Comparison of ENCODE assay signal across 17 cellular contexts in genomic region chr1:2604156-2604853, GRCh38. TPM values are rescaled to one million over a fixed set of nuclear protein-coding genes. Genes with fewer than 3 reads are reported as not detected.
DNase-seq lines count a peak whose midpoint lies in the region; ATAC-seq and TF ChIP-seq lines count a peak whose summit lies in the region.
"Had no signal": no experiment of that assay in that cellular context is flagged by ENCODE, and none has a peak within 500 bp of the region (broad histone marks: within the 10 kb centered on the region; RNA-seq: fewer than 3 reads in every experiment).

No MANE protein-coding gene starts in this region.

- H2AFZ ChIP-seq in osteoblast (ENCODE audit: low read length), result no peak overlapping the region
- H2AFZ ChIP-seq: GM23248 had no signal

- no peak overlapping the region for H3K9ac ChIP-seq in BLaER1 treated with 17β-estradiol and CSF1 and Interleukin-3, amounts not matched to agents 10 nM and 100 nM
- H3K9ac ChIP-seq in colonic mucosa (ENCODE audit: low read depth in 2 of 2, low read length in 2 of 2), result no peak overlapping the region
- H3K9ac ChIP-seq: GM23248 had no signal

- intact Hi-C loops in activated CD4-positive, alpha-beta T cell treated with anti-CD3 and anti-CD28 coated beads for 36 hours (cut with DNase I, micrococcal nuclease), result no loop called here
- intact Hi-C loops in colonic mucosa (cut with DNase I), result no loop called here

- peaks cover 10 to 37% (median 21%) of the 10 kb centered on the region in 11 experiments; a peak in 17 of 22 replicates for H3K27me3 ChIP-seq in BLaER1 treated with 17β-estradiol and CSF1 and Interleukin-3, amounts not matched to agents 10 nM and 100 nM
- H3K27me3 ChIP-seq in colonic mucosa, result no peaks in the 10 kb centered on the region
- H3K27me3 ChIP-seq in osteoblast (ENCODE audit: insufficient read depth, low read length), result no peaks in the 10 kb centered on the region
- H3K27me3 ChIP-seq: Peyer's patch had no signal

- H3K4me1 Mint-ChIP-seq in activated CD4-positive, alpha-beta T cell treated with anti-CD3 and anti-CD28 coated beads for 36 hours, result no peaks in the 10 kb centered on the region
- H3K4me1 Mint-ChIP-seq in activated CD4-positive, alpha-beta T cell treated with anti-CD3 and anti-CD28 coated beads, Interleukin-2, amount 10 ng/mL, durations not matched to agents 7 days and 5 days, result no peaks in the 10 kb centered on the region

- H3K4me1 ChIP-seq in BLaER1 treated with 17β-estradiol and CSF1 and Interleukin-3, amounts not matched to agents 10 nM and 100 nM, result peaks cover 6 to 63% (median 49%) of the 10 kb centered on the region in 10 experiments; a peak in 18 of 20 replicates
- H3K4me1 ChIP-seq in colonic mucosa, result no peaks in the 10 kb centered on the region
- H3K4me1 ChIP-seq in osteoblast (ENCODE audit: insufficient read depth, low read length), result no peaks in the 10 kb centered on the region
- H3K4me1 ChIP-seq: Peyer's patch had no signal

- peak overlapping the region in 9 of 11 experiments; percentile 50 to 93 (median 81); a peak in 18 of 22 replicates for H3K4me2 ChIP-seq in BLaER1 treated with 17β-estradiol and CSF1 and Interleukin-3, amounts not matched to agents 10 nM and 100 nM
- no peak overlapping the region for H3K4me2 ChIP-seq in osteoblast (ENCODE audit: insufficient read depth, low read length)

- peak; percentile 2 for DNase-seq in activated CD4-positive, alpha-beta T cell treated with anti-CD3 and anti-CD28 coated beads for 36 hours
- no peak for DNase-seq in activated CD4-positive, alpha-beta T cell treated with anti-CD3 and anti-CD28 coated beads, Interleukin-2, amount 10 ng/mL, durations not matched to agents 7 days and 5 days
- DNase-seq in colonic mucosa (peak; percentile 13), osteoblast (ENCODE audit: insufficient read length, low spot score, missing footprints) (peak; percentile 53), NCI-H1694 (lab: John Stamatoyannopoulos, UW) (no peak)
- no peak for DNase-seq in activated CD4-positive, alpha-beta T cell treated with anti-CD3 and anti-CD28 coated beads for 48 hours
- DNase-seq: DND-41, GM23248, KG1, NCI-H1436 treated with DMSO at 0.1 percent for 48 hours, NCI-H524, SHP77 had no signal

- no peaks in the 10 kb centered on the region for H3K9me3 Mint-ChIP-seq in activated CD4-positive, alpha-beta T cell treated with anti-CD3 and anti-CD28 coated beads for 36 hours (ENCODE audit: low read depth)
- peaks cover 4% of the 10 kb centered on the region for H3K9me3 Mint-ChIP-seq in activated CD4-positive, alpha-beta T cell treated with anti-CD3 and anti-CD28 coated beads, Interleukin-2, amount 10 ng/mL, durations not matched to agents 7 days and 5 days

- H3K36me3 ChIP-seq in BLaER1 treated with 17β-estradiol and CSF1 and Interleukin-3, amounts not matched to agents 10 nM and 100 nM, result no peaks in the 10 kb centered on the region
- no peaks in the 10 kb centered on the region for H3K36me3 ChIP-seq in colonic mucosa
- no peaks in the 10 kb centered on the region for H3K36me3 ChIP-seq in osteoblast (ENCODE audit: insufficient read depth, low read length)
- H3K36me3 ChIP-seq: Peyer's patch had no signal

- H3K27ac Mint-ChIP-seq in activated CD4-positive, alpha-beta T cell treated with anti-CD3 and anti-CD28 coated beads for 36 hours, result no peak overlapping the region
- no peak overlapping the region for H3K27ac Mint-ChIP-seq in activated CD4-positive, alpha-beta T cell treated with anti-CD3 and anti-CD28 coated beads, Interleukin-2, amount 10 ng/mL, durations not matched to agents 7 days and 5 days

- H3K36me3 Mint-ChIP-seq in activated CD4-positive, alpha-beta T cell treated with anti-CD3 and anti-CD28 coated beads for 36 hours (ENCODE audit: low read depth), result no peaks in the 10 kb centered on the region
- H3K36me3 Mint-ChIP-seq in activated CD4-positive, alpha-beta T cell treated with anti-CD3 and anti-CD28 coated beads, Interleukin-2, amount 10 ng/mL, durations not matched to agents 7 days and 5 days (ENCODE audit: low read depth), result no peaks in the 10 kb centered on the region

- POLR2A ChIA-PET in activated CD4-positive, alpha-beta T cell treated with anti-CD3 and anti-CD28 coated beads for 36 hours (lab: Charles Lee), result no interaction called here
- POLR2A ChIA-PET in activated CD4-positive, alpha-beta T cell treated with anti-CD3 and anti-CD28 coated beads, Interleukin-2, amount 10 ng/mL, durations not matched to agents 7 days and 5 days (lab: Charles Lee), result interaction anchor here (0.5 kb wide), 1 partner anchor 175 kb away, joined by 3 read pairs; no protein-coding TSS in a partner anchor

- H3K4me3 ChIP-seq in BLaER1 treated with 17β-estradiol and CSF1 and Interleukin-3, amounts not matched to agents 10 nM and 100 nM, result no peak overlapping the region
- H3K4me3 ChIP-seq in colonic mucosa (no peak overlapping the region), osteoblast (ENCODE audit: insufficient read depth, low read length) (no peak overlapping the region)
- H3K4me3 ChIP-seq: GM23248, Peyer's patch had no signal

- peaks cover 0 to 21% (median 0%) of the 10 kb centered on the region in 11 experiments; a peak in 6 of 22 replicates for H4K20me1 ChIP-seq in BLaER1 treated with 17β-estradiol and CSF1 and Interleukin-3, amounts not matched to agents 10 nM and 100 nM
- no peaks in the 10 kb centered on the region for H4K20me1 ChIP-seq in osteoblast (ENCODE audit: insufficient read depth, low read length)

- CTCF ChIA-PET in activated CD4-positive, alpha-beta T cell treated with anti-CD3 and anti-CD28 coated beads for 36 hours (lab: Charles Lee), result interaction anchor here (0.6 kb wide), 1 partner anchor 495 kb away, joined by 3 read pairs; no protein-coding TSS in a partner anchor
- CTCF ChIA-PET in activated CD4-positive, alpha-beta T cell treated with anti-CD3 and anti-CD28 coated beads, Interleukin-2, amount 10 ng/mL, durations not matched to agents 7 days and 5 days (lab: Charles Lee), result interaction anchor here (1.0 kb wide), 1 partner anchor 12 kb away, joined by 3 read pairs; no protein-coding TSS in a partner anchor

- H3K79me2 ChIP-seq in osteoblast (ENCODE audit: insufficient read depth, low read length), result no peaks in the 10 kb centered on the region

- H3K4me3 Mint-ChIP-seq in activated CD4-positive, alpha-beta T cell treated with anti-CD3 and anti-CD28 coated beads for 36 hours, result no peak overlapping the region
- no peak overlapping the region for H3K4me3 Mint-ChIP-seq in activated CD4-positive, alpha-beta T cell treated with anti-CD3 and anti-CD28 coated beads, Interleukin-2, amount 10 ng/mL, durations not matched to agents 7 days and 5 days

- peaks cover 0 to 3% (median 0%) of the 10 kb centered on the region in 11 experiments; a peak in 1 of 22 replicates for H3K9me3 ChIP-seq in BLaER1 treated with 17β-estradiol and CSF1 and Interleukin-3, amounts not matched to agents 10 nM and 100 nM (replicated peaks in 1 of 11)
- no peaks in the 10 kb centered on the region for H3K9me3 ChIP-seq in colonic mucosa
- H3K9me3 ChIP-seq in osteoblast (ENCODE audit: low read depth, low read length), result no peaks in the 10 kb centered on the region
- H3K9me3 ChIP-seq: Peyer's patch had no signal

- H3K27me3 Mint-ChIP-seq in activated CD4-positive, alpha-beta T cell treated with anti-CD3 and anti-CD28 coated beads for 36 hours, result no peaks in the 10 kb centered on the region
- peaks cover 5% of the 10 kb centered on the region for H3K27me3 Mint-ChIP-seq in activated CD4-positive, alpha-beta T cell treated with anti-CD3 and anti-CD28 coated beads, Interleukin-2, amount 10 ng/mL, durations not matched to agents 7 days and 5 days

- TF ChIP-seq CTCF in colonic mucosa (IDR thresholded peaks at IDR 0.05) (no peak), osteoblast (IDR thresholded peaks at IDR 0.05; ENCODE audit: extremely low read depth, low read depth, low read length) (no peak)

- ATAC-seq in activated CD4-positive, alpha-beta T cell treated with anti-CD3 and anti-CD28 coated beads for 36 hours, result no peak
- ATAC-seq in HG02610 (IDR thresholded peaks at IDR 0.05; ENCODE audit: unreplicated experiment), result no peak
- ATAC-seq: HCT116 had no signal

- no peak overlapping the region for H3K27ac ChIP-seq in BLaER1 treated with 17β-estradiol and CSF1 and Interleukin-3, amounts not matched to agents 10 nM and 100 nM
- H3K27ac ChIP-seq in colonic mucosa (no peak overlapping the region), osteoblast (ENCODE audit: low read depth, low read length) (no peak overlapping the region)
- H3K27ac ChIP-seq: GM23248, Peyer's patch had no signal

RNA-seq across cellular contexts. Expression of gene PRXL2B, which starts 17.7 kb away (rescaled TPM):
- 10 to 100 TPM; 23.7 to 36.8 TPM for total RNA-seq in activated CD4-positive, alpha-beta T cell treated with anti-CD3 and anti-CD28 coated beads for 36 hours
- 10 to 100 TPM; 25.2 to 33.3 TPM for total RNA-seq in activated CD4-positive, alpha-beta T cell treated with anti-CD3 and anti-CD28 coated beads, Interleukin-2, amount 10 ng/mL, durations not matched to agents 7 days and 5 days
- 100 to 1,000 TPM; 105 to 120 TPM for total RNA-seq in colonic mucosa
- 8.0 and 9.4 TPM in 2 replicates for total RNA-seq in osteoblast

RNA-seq across cellular contexts. Expression of gene MMEL1, which starts 28.5 kb away (rescaled TPM):
- total RNA-seq in activated CD4-positive, alpha-beta T cell treated with anti-CD3 and anti-CD28 coated beads for 36 hours, result 1 to 10 TPM in 1 of 2 experiments, under 1 TPM in 1; 0.97 to 1.4 TPM
- 1 to 10 TPM; 2.9 to 3.5 TPM for total RNA-seq in activated CD4-positive, alpha-beta T cell treated with anti-CD3 and anti-CD28 coated beads, Interleukin-2, amount 10 ng/mL, durations not matched to agents 7 days and 5 days
- total RNA-seq in colonic mucosa, result 10 to 100 TPM; 11.4 to 13.9 TPM
- total RNA-seq in osteoblast, result under 0.01 TPM in 1 of 2 replicates, not detected in the other
- total RNA-seq: A172, GM23248 had no signal

RNA-seq across cellular contexts. Expression of gene TNFRSF14, which starts 48.1 kb away (rescaled TPM):
- 100 to 1,000 TPM; 135 to 145 TPM for total RNA-seq in activated CD4-positive, alpha-beta T cell treated with anti-CD3 and anti-CD28 coated beads for 36 hours
- total RNA-seq in activated CD4-positive, alpha-beta T cell treated with anti-CD3 and anti-CD28 coated beads, Interleukin-2, amount 10 ng/mL, durations not matched to agents 7 days and 5 days, result 100 to 1,000 TPM; 182 to 192 TPM
- 100 to 1,000 TPM; 111 to 145 TPM for total RNA-seq in colonic mucosa
- 29.2 and 36.6 TPM in 2 replicates for total RNA-seq in osteoblast

Comparison
In these comparisons a context has a peak if more than half of its experiments do, and no peak if none do; other contexts are left out.
1. DNase-seq: peak in activated CD4-positive, alpha-beta T cell treated with anti-CD3 and anti-CD28 coated beads for 36 hours (single experiment), colonic mucosa (single experiment) and osteoblast (single experiment); none in activated CD4-positive, alpha-beta T cell treated with anti-CD3 and anti-CD28 coated beads, Interleukin-2, amount 10 ng/mL, durations not matched to agents 7 days and 5 days (single experiment), NCI-H1694 (single experiment) and activated CD4-positive, alpha-beta T cell treated with anti-CD3 and anti-CD28 coated beads for 48 hours (single experiment).